ENCODE assay signal across 11 cellular contexts in genomic region chr17:75765981-75766380, GRCh38. TPM values are rescaled to one million over a fixed set of nuclear protein-coding genes. Genes with fewer than 3 reads are reported as not detected.
A peak's percentile ranks its signal among the peaks of the same experiment; 100 is the strongest.
DNase-seq lines count a peak whose midpoint lies in the region; ATAC-seq and TF ChIP-seq lines count a peak whose summit lies in the region.
"Had no signal": no experiment of that assay in that cellular context is flagged by ENCODE, and none has a peak within 500 bp of the region (broad histone marks: within the 10 kb centered on the region; RNA-seq: fewer than 3 reads in every experiment).

No MANE protein-coding gene starts in this region.

- ATAC-seq in CD4-positive, CD25-positive, alpha-beta regulatory T cell (ENCODE audit: low read depth in 2 of 2) = no peak
- ATAC-seq in gastroesophageal sphincter = no peak

- no peaks in the 10 kb centered on the region for H3K9me3 ChIP-seq in CD4-positive, CD25-positive, alpha-beta regulatory T cell (ENCODE audit: control insufficient read depth in 2 of 2, low read length in 2 of 2)
- no peaks in the 10 kb centered on the region for H3K9me3 ChIP-seq in gastroesophageal sphincter

- H3K4me1 Mint-ChIP-seq in CD4-positive, CD25-positive, alpha-beta regulatory T cell = peaks cover 0 to 29% (median 0%) of the 10 kb centered on the region in 4 donors
- peaks cover 21% of the 10 kb centered on the region for H3K4me1 Mint-ChIP-seq in osteocyte (ENCODE audit: unreplicated experiment)

- H3K27ac ChIP-seq in CD4-positive, CD25-positive, alpha-beta regulatory T cell (ENCODE audit: insufficient read depth, low read length, poor library complexity, severe bottlenecking) = no peak overlapping the region
- H3K27ac ChIP-seq in gastroesophageal sphincter = peak overlapping the region in 3 of 4 donors; percentile 90 to 92 (median 92)

- H3K9me3 Mint-ChIP-seq in CD4-positive, CD25-positive, alpha-beta regulatory T cell = no peaks in the 10 kb centered on the region
- H3K9me3 Mint-ChIP-seq in osteocyte (ENCODE audit: unreplicated experiment) = no peaks in the 10 kb centered on the region

- H3K27ac Mint-ChIP-seq in CD4-positive, CD25-positive, alpha-beta regulatory T cell = peak overlapping the region; percentile 56 to 71 (median 65)
- no peak overlapping the region for H3K27ac Mint-ChIP-seq in osteocyte (ENCODE audit: unreplicated experiment)

- peak overlapping the region; percentile 60 to 84 (median 69) for H3K4me3 Mint-ChIP-seq in CD4-positive, CD25-positive, alpha-beta regulatory T cell
- peak overlapping the region; percentile 60 for H3K4me3 Mint-ChIP-seq in osteocyte (ENCODE audit: unreplicated experiment)

- WGBS in gastroesophageal sphincter (ENCODE audit: low coverage in 1 of 2), 2 donors = 100% methylated on average over 1 of the region's 4 CpGs; no CpG with 5 or more reads in 1 of the 2 donors

- H3K4me3 ChIP-seq in CD4-positive, CD25-positive, alpha-beta regulatory T cell (ENCODE audit: low read depth, low read length) = no peak overlapping the region
- H3K4me3 ChIP-seq in gastroesophageal sphincter = no peak overlapping the region

- DNase-seq in CD4-positive, CD25-positive, alpha-beta regulatory T cell = no peak
- DNase-seq in Daoy (ENCODE audit: low read depth) (peak; percentile 3), osteocyte (ENCODE audit: extremely low spot score, unreplicated experiment) (no peak), NAMALWA (ENCODE audit: low spot score) (no peak), NCI-H510A (lab: John Stamatoyannopoulos, UW) (no peak), amniotic stem cell (lab: John Stamatoyannopoulos, UW) (no peak)
- DNase-seq: activated CD4-positive, alpha-beta T cell treated with anti-CD3 and anti-CD28 coated beads, Interleukin-2, amount 50 U/mL, for 4 hours; activated effector memory CD4-positive, alpha-beta T cell treated with Interleukin-2 at 50 U/mL for 16 hours; NCI-H146; stimulated activated CD4-positive, alpha-beta T cell treated with anti-CD3 and anti-CD28 coated beads, Interleukin-4, amount 100 ng/mL, for 24 hours had no signal

- H3K27me3 ChIP-seq in CD4-positive, CD25-positive, alpha-beta regulatory T cell (ENCODE audit: control insufficient read depth, insufficient read depth, low read length) = no peaks in the 10 kb centered on the region
- no peaks in the 10 kb centered on the region for H3K27me3 ChIP-seq in gastroesophageal sphincter

- H3K36me3 ChIP-seq in CD4-positive, CD25-positive, alpha-beta regulatory T cell (ENCODE audit: control insufficient read depth, insufficient read depth, low read length) = no peaks in the 10 kb centered on the region
- H3K36me3 ChIP-seq in gastroesophageal sphincter = peaks cover 0 to 14% of the 10 kb centered on the region in 2 donors

- TF ChIP-seq CTCF in gastroesophageal sphincter (IDR thresholded peaks at IDR 0.05) = no peak
- no peak for TF ChIP-seq CTCF in osteocyte (IDR thresholded peaks at IDR 0.05)

- peaks cover 4% of the 10 kb centered on the region for H3K27me3 Mint-ChIP-seq in CD4-positive, CD25-positive, alpha-beta regulatory T cell
- no peaks in the 10 kb centered on the region for H3K27me3 Mint-ChIP-seq in osteocyte (ENCODE audit: unreplicated experiment)

- H3K36me3 Mint-ChIP-seq in CD4-positive, CD25-positive, alpha-beta regulatory T cell = no peaks in the 10 kb centered on the region
- peaks cover 2% of the 10 kb centered on the region for H3K36me3 Mint-ChIP-seq in osteocyte (ENCODE audit: unreplicated experiment)

- H3K4me1 ChIP-seq in CD4-positive, CD25-positive, alpha-beta regulatory T cell (ENCODE audit: control insufficient read depth, insufficient read depth, low read length, poor library complexity, severe bottlenecking) = peaks cover 19% of the 10 kb centered on the region
- H3K4me1 ChIP-seq in gastroesophageal sphincter = peaks cover 0 to 31% (median 13%) of the 10 kb centered on the region in 3 donors

- no peak for TF ChIP-seq EP300 in gastroesophageal sphincter (IDR thresholded peaks at IDR 0.05)

- no peak for TF ChIP-seq POLR2A in gastroesophageal sphincter (IDR thresholded peaks at IDR 0.05)

RNA-seq across cellular contexts. Expression of gene GALK1, which starts 1.0 kb away (rescaled TPM):
- total RNA-seq in CD4-positive, CD25-positive, alpha-beta regulatory T cell = 9.1 TPM
- 10 to 100 TPM; 18.7 to 24.3 (median 21.9) TPM for polyA plus RNA-seq in CD4-positive, CD25-positive, alpha-beta regulatory T cell
- total RNA-seq in Daoy (2014; rRNA removed; shearing (Covaris generic)) = 14.3 and 29.9 TPM in 2 replicates
- total RNA-seq in gastroesophageal sphincter (10 to 100 TPM; 13.7 to 23.2 (median 20.4) TPM), osteocyte (30.3 and 31.2 TPM in 2 replicates)

RNA-seq across cellular contexts. Expression of gene UNK, which starts 18.6 kb away (rescaled TPM):
- total RNA-seq in CD4-positive, CD25-positive, alpha-beta regulatory T cell = 33.9 TPM
- polyA plus RNA-seq in CD4-positive, CD25-positive, alpha-beta regulatory T cell = 10 to 100 TPM; 15.3 to 24.5 (median 23.0) TPM
- 36.8 and 40.6 TPM in 2 replicates for total RNA-seq in Daoy (2014; rRNA removed; shearing (Covaris generic))
- 10 to 100 TPM in 3 of 4 donors, 1 to 10 TPM in 1; 9.8 to 41.6 (median 21.0) TPM for total RNA-seq in gastroesophageal sphincter
- 35.1 and 38.2 TPM in 2 replicates for total RNA-seq in osteocyte

RNA-seq across cellular contexts. Expression of gene ITGB4, which starts 44.7 kb away (rescaled TPM):
- total RNA-seq in CD4-positive, CD25-positive, alpha-beta regulatory T cell = not detected
- under 1 TPM in 3 of 4 donors, not detected in 1; 0.28 to 0.60 (median 0.56) TPM for polyA plus RNA-seq in CD4-positive, CD25-positive, alpha-beta regulatory T cell
- total RNA-seq in Daoy (2014; rRNA removed; shearing (Covaris generic)) = 3.6 and 3.9 TPM in 2 replicates
- total RNA-seq in gastroesophageal sphincter (10 to 100 TPM; 31.1 to 66.3 (median 41.8) TPM), osteocyte (460 and 524 TPM in 2 replicates)
